ENCODE assay signal across 1 cellular context in genomic region chr5:60843693-60844428, GRCh38.
TF ChIP-seq lines count a peak whose summit lies in the region.

Gene ELOVL7, minus strand, starts transcription at chr5:60844269. Its CDS starts 56,872 bp downstream, at chr5:60787397.

TF ChIP-seq in K562, 482 proteins besides CTCF, POLR2A, EP300 and RAD21 (continued from another document):
- no peak for TF ChIP-seq MTA2 (IDR thresholded peaks at IDR 0.05; ENCODE audit: low read depth)
- no peak for TF ChIP-seq MAFG (tag; conservative IDR thresholded peaks at IDR 0.05)
- no peak for TF ChIP-seq HES1 (IDR thresholded peaks at IDR 0.05; ENCODE audit: low read depth)
- TF ChIP-seq NKRF (IDR thresholded peaks at IDR 0.05; ENCODE audit: borderline replicate concordance) = no peak
- TF ChIP-seq PTTG1 (tag; IDR thresholded peaks at IDR 0.05; ENCODE audit: low read depth) = no peak
- TF ChIP-seq SMARCE1 (IDR thresholded peaks at IDR 0.05) = no peak
- TF ChIP-seq ZNF707 (CRISPR knock-in tag; conservative IDR thresholded peaks at IDR 0.05) = no peak
- TF ChIP-seq NR2F6 (CRISPR knock-in tag; IDR thresholded peaks at IDR 0.05) = no peak
- TF ChIP-seq ZBTB34 (CRISPR knock-in tag; IDR thresholded peaks at IDR 0.05) = no peak
- 0 out of 2 replicates have a peak, but pooled peaks have one; percentile 41 for TF ChIP-seq ZNF76 (CRISPR knock-in tag; IDR thresholded peaks at IDR 0.05; ENCODE audit: borderline replicate concordance)
- no peak for TF ChIP-seq HDAC6 (IDR thresholded peaks at IDR 0.05; ENCODE audit: low read depth, low read length)
- TF ChIP-seq SIRT6 (IDR thresholded peaks at IDR 0.05; ENCODE audit: low read depth, low read length) = no peak
- TF ChIP-seq ATF7 (IDR thresholded peaks at IDR 0.05) = peak; percentile 54
- TF ChIP-seq MAX (CRISPR knock-in tag; IDR thresholded peaks at IDR 0.05) = no peak
- no peak for TF ChIP-seq ZNF431 (CRISPR knock-in tag; IDR thresholded peaks at IDR 0.05)
- TF ChIP-seq RFX5 (IDR thresholded peaks at IDR 0.05; ENCODE audit: low read depth, low read length) = no peak
- no peak for TF ChIP-seq MEF2A (IDR thresholded peaks at IDR 0.05; ENCODE audit: control insufficient read depth, low read depth, low read length)
